In the genomic region with DNA sequence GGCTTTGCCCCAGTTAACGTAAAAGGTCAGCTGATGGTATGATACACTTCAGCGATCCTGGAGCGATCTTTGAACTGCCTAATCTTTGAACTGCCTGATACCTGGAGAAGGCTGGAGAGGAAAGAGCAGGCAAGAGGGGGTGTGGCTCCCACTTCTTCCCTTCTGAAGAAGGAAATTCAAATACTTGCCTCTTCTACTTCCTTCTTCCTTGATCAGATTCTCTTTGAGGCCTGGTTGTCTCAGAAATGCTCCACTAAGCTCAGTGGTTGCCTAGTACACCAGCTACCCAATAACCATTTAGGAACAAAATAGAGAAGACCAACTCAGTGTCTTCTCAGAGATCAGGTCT, we compare ENCODE assay signal across 8 cellular contexts. TPM values are rescaled to one million over a fixed set of nuclear protein-coding genes. Genes with fewer than 3 reads are reported as not detected.
DNase-seq lines count a peak whose midpoint lies in the region; ATAC-seq and TF ChIP-seq lines count a peak whose summit lies in the region.

No MANE protein-coding gene starts in this region.

- H3K36me3 Mint-ChIP-seq in activated T-cell treated with anti-CD3 and anti-CD28 coated beads, Interleukin-2, amount 50 U/mL, for 72 hours (ENCODE audit: insufficient read depth in 2 of 2): peaks cover 20 to 23% of the 10 kb centered on the region in 2 donors

- H3K9me2 ChIP-seq in Loucy (replicated peaks; ENCODE audit: low read depth, low read length): no peaks in the 10 kb centered on the region

- H3K36me3 ChIP-seq in Loucy (ENCODE audit: insufficient read depth, low read length): no peaks in the 10 kb centered on the region
- H3K36me3 ChIP-seq in body of pancreas (replicated peaks in 1 of 2; ENCODE audit: insufficient read depth in 1 of 2, low read depth in 2 of 2): no peaks in the 10 kb centered on the region
- H3K36me3 ChIP-seq in left lung: no peaks in the 10 kb centered on the region
- H3K36me3 ChIP-seq in testis (ENCODE audit: low read depth, missing control alignments): no peaks in the 10 kb centered on the region

- peak overlapping the region; percentile 69 for H3K9ac ChIP-seq in Loucy (ENCODE audit: low read depth, low read length, poor library complexity, severe bottlenecking)

- 0 out of 2 replicates have a peak, but pooled peaks cover 7% of the 10 kb centered on the region for H3K79me2 ChIP-seq in Loucy (ENCODE audit: insufficient read depth, low read length)

- peaks cover 87% of the 10 kb centered on the region for H3K4me1 Mint-ChIP-seq in activated T-cell treated with anti-CD3 and anti-CD28 coated beads, Interleukin-2, amount 50 U/mL, for 72 hours (ENCODE audit: low read depth)

- peak overlapping the region; percentile 98 for H3K4me2 ChIP-seq in Loucy (ENCODE audit: low read depth, low read length, poor library complexity, severe bottlenecking)

- H3K27ac ChIP-seq in body of pancreas (peak overlapping the region; percentile 56 to 84 (median 70)), left lung (peak overlapping the region; percentile 87 to 88), testis (peak overlapping the region; percentile 61 to 71)

- ATAC-seq in activated T-cell treated with anti-CD3 and anti-CD28 coated beads, Interleukin-2, amount 50 U/mL, for 72 hours (replicated peaks in 1 of 2): peak; percentile 21 to 36
- ATAC-seq in body of pancreas (peak; percentile 20), left lung (peak; percentile 70)

- peak overlapping the region; percentile 82 for H3K4me3 ChIP-seq in Loucy (ENCODE audit: low read length, poor library complexity, severe bottlenecking)
- H3K4me3 ChIP-seq in body of pancreas: peak overlapping the region; percentile 28 to 55
- peak overlapping the region; percentile 58 to 72 for H3K4me3 ChIP-seq in left lung
- peak overlapping the region; percentile 55 to 75 for H3K4me3 ChIP-seq in testis

- H3K4me3 Mint-ChIP-seq in activated T-cell treated with anti-CD3 and anti-CD28 coated beads, Interleukin-2, amount 50 U/mL, for 72 hours: peak overlapping the region; percentile 81 to 95

- H3F3A ChIP-seq in Loucy (ENCODE audit: low read depth): 0 out of 2 replicates have a peak, but pooled peaks cover 2% of the 10 kb centered on the region

- peak overlapping the region; percentile 39 for H2AFZ ChIP-seq in Loucy (ENCODE audit: low read length)

- intact Hi-C loops in body of pancreas (cut with DNase I) (no loop called here), left lung (cut with DNase I) (loop anchor here in 1 of 2 donors (10.0 kb wide), 1 partner anchor 62 kb away; a partner anchor contains a TSS), testis (cut with DNase I; ENCODE audit: low total_unique reads) (loop anchor here (10.0 kb wide), 2 partner anchors 52 to 58 kb away; no protein-coding TSS in a partner anchor)

- no peaks in the 10 kb centered on the region for H4K20me1 ChIP-seq in Loucy (ENCODE audit: insufficient read depth, low read length, poor library complexity, severe bottlenecking)

- no peaks in the 10 kb centered on the region for H3K9me3 Mint-ChIP-seq in activated T-cell treated with anti-CD3 and anti-CD28 coated beads, Interleukin-2, amount 50 U/mL, for 72 hours

- H3K4me1 ChIP-seq in Loucy (ENCODE audit: insufficient read depth, low read length, poor library complexity, severe bottlenecking) (peaks cover 28% of the 10 kb centered on the region), body of pancreas (peaks cover 37% of the 10 kb centered on the region), left lung (peaks cover 0 to 58% of the 10 kb centered on the region in 2 donors), testis (no peaks in the 10 kb centered on the region)

- WGBS in body of pancreas, 2 donors: 0 to 4% methylated on average over 3 of the region's 3 CpGs
- 5 to 30% methylated on average over 3 of the region's 3 CpGs for WGBS in testis, 2 donors

- H3K27me3 Mint-ChIP-seq in activated T-cell treated with anti-CD3 and anti-CD28 coated beads, Interleukin-2, amount 50 U/mL, for 72 hours (ENCODE audit: low read depth): no peaks in the 10 kb centered on the region

- peak overlapping the region; percentile 95 for H3K27ac Mint-ChIP-seq in activated T-cell treated with anti-CD3 and anti-CD28 coated beads, Interleukin-2, amount 50 U/mL, for 72 hours

- H3K27me3 ChIP-seq in Loucy (ENCODE audit: insufficient read depth, low read length, poor library complexity, severe bottlenecking) (no peaks in the 10 kb centered on the region), body of pancreas (no peaks in the 10 kb centered on the region), left lung (no peaks in the 10 kb centered on the region), testis (no peaks in the 10 kb centered on the region)

- TF ChIP-seq POLR2A in body of pancreas (IDR thresholded peaks at IDR 0.05) (no peak), testis (IDR thresholded peaks at IDR 0.05) (no peak)

- H3K9me3 ChIP-seq in Loucy (ENCODE audit: insufficient read depth, low read depth, low read length): no peaks in the 10 kb centered on the region
- no peaks in the 10 kb centered on the region for H3K9me3 ChIP-seq in body of pancreas
- H3K9me3 ChIP-seq in left lung: no peaks in the 10 kb centered on the region
- H3K9me3 ChIP-seq in testis: no peaks in the 10 kb centered on the region

- DNase-seq in activated T-cell treated with anti-CD3 and anti-CD28 coated beads, Interleukin-2, amount 50 U/mL, for 72 hours: peak in 1 of 2 donors; percentile 20
- no peak for DNase-seq in activated T-cell treated with anti-CD3 and anti-CD28 coated beads for 4 hours
- DNase-seq in body of pancreas: peak in 2 of 4 donors; percentile 31 to 43
- DNase-seq in left lung: peak in 1 of 2 donors; percentile 59
- DNase-seq in testis: no peak
- DNase-seq in NCI-H2029 treated with DMSO at 0.1 percent for 48 hours (lab: John Stamatoyannopoulos, UW): no peak
- DNase-seq in RPMI8226: no peak

- TF ChIP-seq CTCF in Loucy (conservative IDR thresholded peaks at IDR 0.05; ENCODE audit: low read length): no peak
- no peak for TF ChIP-seq CTCF in body of pancreas (IDR thresholded peaks at IDR 0.05)
- no peak for TF ChIP-seq CTCF in left lung (IDR thresholded peaks at IDR 0.05)
- TF ChIP-seq CTCF in testis (IDR thresholded peaks at IDR 0.05): no peak

RNA-seq across cellular contexts. Expression of a gene that starts 0.6 kb away (rescaled TPM):
- 100 to 1,000 TPM in 1 of 2 donors, 10 to 100 TPM in 1; 97.8 to 114 TPM for total RNA-seq in activated T-cell treated with anti-CD3 and anti-CD28 coated beads, Interleukin-2, amount 50 U/mL, for 72 hours
- 10 to 100 TPM in 1 of 2 donors, 1 to 10 TPM in 1; 7.5 to 20.4 TPM for total RNA-seq in body of pancreas
- total RNA-seq in left lung: 10 to 100 TPM; 12.8 to 21.3 TPM
- total RNA-seq in testis: 1 to 10 TPM; 8.5 to 9.1 TPM
- polyA plus RNA-seq in testis (ENCODE audit: insufficient read depth, low read depth, low replicate concordance): 11.8 TPM

Comparison
In these comparisons a context has a peak if more than half of its experiments do, and no peak if none do; other contexts are left out.
1. ATAC-seq: peak in every context shown above with its lines; median percentile 70 in left lung; 28 in activated T-cell treated with anti-CD3 and anti-CD28 coated beads, Interleukin-2, amount 50 U/mL, for 72 hours; 20 in body of pancreas.
2. RNA of a gene that starts 0.6 kb away (total RNA-seq): 97.8 to 114 TPM in activated T-cell treated with anti-CD3 and anti-CD28 coated beads, Interleukin-2, amount 50 U/mL, for 72 hours; 12.8 to 21.3 TPM in left lung, 7.5 to 20.4 TPM in body of pancreas and 8.5 to 9.1 TPM in testis; every median in the first group is over 4 times any median in the second.
3. Peak in every context shown above with its lines, with median percentiles within 50 percentile points of each other: H3K4me3 ChIP-seq and H3K27ac ChIP-seq.